ENCODE assay signal across 23 cellular contexts in genomic region chr6:165728196-165728595, GRCh38.
A peak's percentile ranks its signal among the peaks of the same experiment; 100 is the strongest.
DNase-seq lines count a peak whose midpoint lies in the region; FAIRE-seq and TF ChIP-seq lines count a peak whose summit lies in the region.
"Had no signal": no experiment of that assay in that cellular context is flagged by ENCODE, and none has a peak within 500 bp of the region (broad histone marks: within the 10 kb centered on the region; RNA-seq: fewer than 3 reads in every experiment).

No MANE protein-coding gene starts in this region.

- no peak for TF ChIP-seq CTCF in uterus (IDR thresholded peaks at IDR 0.05)
- no peak for TF ChIP-seq CTCF in lower leg skin (IDR thresholded peaks at IDR 0.05)

- no peak overlapping the region for H3K27ac ChIP-seq in uterus
- H3K27ac ChIP-seq: C4-2B, GM23248, HL-60, SK-N-MC had no signal

- H3K4me3 ChIP-seq in uterus (no peak overlapping the region), lower leg skin (ENCODE audit: low read depth, poor library complexity, severe bottlenecking) (no peak overlapping the region)
- H3K4me3 ChIP-seq: GM23248, SK-N-MC had no signal

- no peak for FAIRE-seq in HTR-8/SVneo (lab: Jason Lieb, UNC)
- FAIRE-seq: GM18507 had no signal

- DNase-seq in G401 (ENCODE audit: low spot score), result peak; percentile 79
- DNase-seq in SHP77 (lab: John Stamatoyannopoulos, UW), result peak; percentile 14 to 59
- DNase-seq in dermis microvascular lymphatic vessel endothelial cell (ENCODE audit: low read depth in 2 of 2), result peak; percentile 69 to 71
- DNase-seq in HTR-8/SVneo (ENCODE audit: insufficient read length, low spot score), result no peak
- no peak for DNase-seq in uterus
- no peak for DNase-seq in stimulated activated CD4-positive, alpha-beta T cell treated with anti-CD3 and anti-CD28 coated beads, Interleukin-4, amount 100 ng/mL, for 4 hours
- DNase-seq in lower leg skin (ENCODE audit: low spot score in 2 of 2), result no peak
- DNase-seq: CD8-positive, alpha-beta T cell; GM23248; H7; NCI-H1092; NCI-H1417 treated with DMSO at 0.1 percent for 48 hours; NCI-H1694 treated with DMSO at 0.1 percent for 48 hours; NCI-H2081; NCI-H2171; NCI-H226; NCI-H774; RPMI8226; SIG-M5 had no signal

- in situ Hi-C loops in G401 (cut with HindIII; ENCODE audit: low sequenced_read_pairs), result no loop called here

- TF ChIP-seq POLR2A in uterus (IDR thresholded peaks at IDR 0.05) (no peak), lower leg skin (IDR thresholded peaks at IDR 0.05) (no peak)

- H3K27me3 ChIP-seq in uterus, result no peaks in the 10 kb centered on the region

- no peaks in the 10 kb centered on the region for H3K9me3 ChIP-seq in uterus

- no peaks in the 10 kb centered on the region for H3K36me3 ChIP-seq in uterus

- WGBS in lower leg skin, 2 donors, result 66 to 77% methylated on average over 2 of the region's 2 CpGs

- no peaks in the 10 kb centered on the region for H3K4me1 ChIP-seq in uterus

- intact Hi-C loops in uterus (cut with DNase I; ENCODE audit: low total_unique reads) (no loop called here), lower leg skin (cut with DNase I; ENCODE audit: low total_unique reads) (loop anchor here (10.0 kb wide), 1 partner anchor 127 kb away; no protein-coding TSS in a partner anchor)

Comparison
In these comparisons a context has a peak if more than half of its experiments do, and no peak if none do; other contexts are left out.
1. DNase-seq: peak in G401 (single experiment), SHP77 (2 of 2) and dermis microvascular lymphatic vessel endothelial cell (2 of 2); none in HTR-8/SVneo (single experiment), uterus (0 of 2), stimulated activated CD4-positive, alpha-beta T cell treated with anti-CD3 and anti-CD28 coated beads, Interleukin-4, amount 100 ng/mL, for 4 hours (0 of 2) and lower leg skin (0 of 2).